ENCODE assay signal across 1 cellular context in the genomic region with DNA sequence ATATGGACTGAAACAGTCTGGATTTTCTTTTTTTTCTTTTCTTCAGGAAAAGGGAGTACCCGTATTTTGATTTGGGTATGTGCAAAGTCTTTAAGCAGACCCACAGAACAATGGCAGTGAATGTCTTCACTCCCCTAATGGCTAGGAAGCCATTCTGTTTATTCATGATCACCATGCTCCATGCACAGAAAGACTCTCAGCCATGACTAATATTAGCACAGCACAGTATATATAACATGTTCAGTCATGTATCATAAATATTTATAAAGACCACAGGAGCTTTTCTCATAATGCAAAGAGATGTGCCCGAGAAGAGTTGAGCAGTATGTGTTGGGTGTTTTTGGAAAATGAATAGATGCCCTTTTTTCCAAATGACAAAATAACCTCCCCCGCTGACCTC.
TF ChIP-seq lines count a peak whose summit lies in the region.

No MANE protein-coding gene starts in this region.

TF ChIP-seq in GM23338, 12 proteins besides CTCF, POLR2A, EP300 and RAD21 (continued from another document):
- TF ChIP-seq, protein P1, sequence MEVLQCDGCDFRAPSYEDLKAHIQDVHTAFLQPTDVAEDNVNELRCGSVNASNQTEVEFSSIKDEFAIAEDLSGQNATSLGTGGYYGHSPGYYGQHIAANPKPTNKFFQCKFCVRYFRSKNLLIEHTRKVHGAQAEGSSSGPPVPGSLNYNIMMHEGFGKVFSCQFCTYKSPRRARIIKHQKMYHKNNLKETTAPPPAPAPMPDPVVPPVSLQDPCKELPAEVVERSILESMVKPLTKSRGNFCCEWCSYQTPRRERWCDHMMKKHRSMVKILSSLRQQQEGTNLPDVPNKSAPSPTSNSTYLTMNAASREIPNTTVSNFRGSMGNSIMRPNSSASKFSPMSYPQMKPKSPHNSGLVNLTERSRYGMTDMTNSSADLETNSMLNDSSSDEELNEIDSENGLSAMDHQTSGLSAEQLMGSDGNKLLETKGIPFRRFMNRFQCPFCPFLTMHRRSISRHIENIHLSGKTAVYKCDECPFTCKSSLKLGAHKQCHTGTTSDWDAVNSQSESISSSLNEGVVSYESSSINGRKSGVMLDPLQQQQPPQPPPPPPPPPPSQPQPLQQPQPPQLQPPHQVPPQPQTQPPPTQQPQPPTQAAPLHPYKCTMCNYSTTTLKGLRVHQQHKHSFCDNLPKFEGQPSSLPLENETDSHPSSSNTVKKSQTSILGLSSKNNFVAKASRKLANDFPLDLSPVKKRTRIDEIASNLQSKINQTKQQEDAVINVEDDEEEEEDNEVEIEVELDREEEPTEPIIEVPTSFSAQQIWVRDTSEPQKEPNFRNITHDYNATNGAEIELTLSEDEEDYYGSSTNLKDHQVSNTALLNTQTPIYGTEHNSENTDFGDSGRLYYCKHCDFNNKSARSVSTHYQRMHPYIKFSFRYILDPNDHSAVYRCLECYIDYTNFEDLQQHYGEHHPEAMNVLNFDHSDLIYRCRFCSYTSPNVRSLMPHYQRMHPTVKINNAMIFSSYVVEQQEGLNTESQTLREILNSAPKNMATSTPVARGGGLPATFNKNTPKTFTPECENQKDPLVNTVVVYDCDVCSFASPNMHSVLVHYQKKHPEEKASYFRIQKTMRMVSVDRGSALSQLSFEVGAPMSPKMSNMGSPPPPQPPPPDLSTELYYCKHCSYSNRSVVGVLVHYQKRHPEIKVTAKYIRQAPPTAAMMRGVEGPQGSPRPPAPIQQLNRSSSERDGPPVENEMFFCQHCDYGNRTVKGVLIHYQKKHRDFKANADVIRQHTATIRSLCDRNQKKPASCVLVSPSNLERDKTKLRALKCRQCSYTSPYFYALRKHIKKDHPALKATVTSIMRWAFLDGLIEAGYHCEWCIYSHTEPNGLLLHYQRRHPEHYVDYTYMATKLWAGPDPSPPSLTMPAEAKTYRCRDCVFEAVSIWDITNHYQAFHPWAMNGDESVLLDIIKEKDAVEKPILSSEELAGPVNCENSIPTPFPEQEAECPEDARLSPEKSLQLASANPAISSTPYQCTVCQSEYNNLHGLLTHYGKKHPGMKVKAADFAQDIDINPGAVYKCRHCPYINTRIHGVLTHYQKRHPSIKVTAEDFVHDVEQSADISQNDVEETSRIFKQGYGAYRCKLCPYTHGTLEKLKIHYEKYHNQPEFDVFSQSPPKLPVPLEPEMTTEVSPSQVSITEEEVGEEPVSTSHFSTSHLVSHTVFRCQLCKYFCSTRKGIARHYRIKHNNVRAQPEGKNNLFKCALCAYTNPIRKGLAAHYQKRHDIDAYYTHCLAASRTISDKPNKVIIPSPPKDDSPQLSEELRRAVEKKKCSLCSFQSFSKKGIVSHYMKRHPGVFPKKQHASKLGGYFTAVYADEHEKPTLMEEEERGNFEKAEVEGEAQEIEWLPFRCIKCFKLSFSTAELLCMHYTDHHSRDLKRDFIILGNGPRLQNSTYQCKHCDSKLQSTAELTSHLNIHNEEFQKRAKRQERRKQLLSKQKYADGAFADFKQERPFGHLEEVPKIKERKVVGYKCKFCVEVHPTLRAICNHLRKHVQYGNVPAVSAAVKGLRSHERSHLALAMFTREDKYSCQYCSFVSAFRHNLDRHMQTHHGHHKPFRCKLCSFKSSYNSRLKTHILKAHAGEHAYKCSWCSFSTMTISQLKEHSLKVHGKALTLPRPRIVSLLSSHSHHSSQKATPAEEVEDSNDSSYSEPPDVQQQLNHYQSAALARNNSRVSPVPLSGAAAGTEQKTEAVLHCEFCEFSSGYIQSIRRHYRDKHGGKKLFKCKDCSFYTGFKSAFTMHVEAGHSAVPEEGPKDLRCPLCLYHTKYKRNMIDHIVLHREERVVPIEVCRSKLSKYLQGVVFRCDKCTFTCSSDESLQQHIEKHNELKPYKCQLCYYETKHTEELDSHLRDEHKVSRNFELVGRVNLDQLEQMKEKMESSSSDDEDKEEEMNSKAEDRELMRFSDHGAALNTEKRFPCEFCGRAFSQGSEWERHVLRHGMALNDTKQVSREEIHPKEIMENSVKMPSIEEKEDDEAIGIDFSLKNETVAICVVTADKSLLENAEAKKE (CRISPR knock-in tag; IDR thresholded peaks at IDR 0.05), result no peak
- TF ChIP-seq CREB1 (CRISPR knock-in tag; IDR thresholded peaks at IDR 0.05; ENCODE audit: low read depth), result no peak
- no peak for TF ChIP-seq POLR2AphosphoS5 (IDR thresholded peaks at IDR 0.05; ENCODE audit: low read depth)
- TF ChIP-seq, protein P2, sequence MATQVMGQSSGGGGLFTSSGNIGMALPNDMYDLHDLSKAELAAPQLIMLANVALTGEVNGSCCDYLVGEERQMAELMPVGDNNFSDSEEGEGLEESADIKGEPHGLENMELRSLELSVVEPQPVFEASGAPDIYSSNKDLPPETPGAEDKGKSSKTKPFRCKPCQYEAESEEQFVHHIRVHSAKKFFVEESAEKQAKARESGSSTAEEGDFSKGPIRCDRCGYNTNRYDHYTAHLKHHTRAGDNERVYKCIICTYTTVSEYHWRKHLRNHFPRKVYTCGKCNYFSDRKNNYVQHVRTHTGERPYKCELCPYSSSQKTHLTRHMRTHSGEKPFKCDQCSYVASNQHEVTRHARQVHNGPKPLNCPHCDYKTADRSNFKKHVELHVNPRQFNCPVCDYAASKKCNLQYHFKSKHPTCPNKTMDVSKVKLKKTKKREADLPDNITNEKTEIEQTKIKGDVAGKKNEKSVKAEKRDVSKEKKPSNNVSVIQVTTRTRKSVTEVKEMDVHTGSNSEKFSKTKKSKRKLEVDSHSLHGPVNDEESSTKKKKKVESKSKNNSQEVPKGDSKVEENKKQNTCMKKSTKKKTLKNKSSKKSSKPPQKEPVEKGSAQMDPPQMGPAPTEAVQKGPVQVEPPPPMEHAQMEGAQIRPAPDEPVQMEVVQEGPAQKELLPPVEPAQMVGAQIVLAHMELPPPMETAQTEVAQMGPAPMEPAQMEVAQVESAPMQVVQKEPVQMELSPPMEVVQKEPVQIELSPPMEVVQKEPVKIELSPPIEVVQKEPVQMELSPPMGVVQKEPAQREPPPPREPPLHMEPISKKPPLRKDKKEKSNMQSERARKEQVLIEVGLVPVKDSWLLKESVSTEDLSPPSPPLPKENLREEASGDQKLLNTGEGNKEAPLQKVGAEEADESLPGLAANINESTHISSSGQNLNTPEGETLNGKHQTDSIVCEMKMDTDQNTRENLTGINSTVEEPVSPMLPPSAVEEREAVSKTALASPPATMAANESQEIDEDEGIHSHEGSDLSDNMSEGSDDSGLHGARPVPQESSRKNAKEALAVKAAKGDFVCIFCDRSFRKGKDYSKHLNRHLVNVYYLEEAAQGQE (IDR thresholded peaks at IDR 0.05; ENCODE audit: unreplicated experiment), result no peak
- no peak for TF ChIP-seq NANOG (IDR thresholded peaks at IDR 0.05; ENCODE audit: borderline replicate concordance)
- no peak for TF ChIP-seq JUNB (IDR thresholded peaks at IDR 0.05; ENCODE audit: unreplicated experiment)
- TF ChIP-seq STAT1 (IDR thresholded peaks at IDR 0.05; ENCODE audit: unreplicated experiment), result no peak
- TF ChIP-seq, protein P3, sequence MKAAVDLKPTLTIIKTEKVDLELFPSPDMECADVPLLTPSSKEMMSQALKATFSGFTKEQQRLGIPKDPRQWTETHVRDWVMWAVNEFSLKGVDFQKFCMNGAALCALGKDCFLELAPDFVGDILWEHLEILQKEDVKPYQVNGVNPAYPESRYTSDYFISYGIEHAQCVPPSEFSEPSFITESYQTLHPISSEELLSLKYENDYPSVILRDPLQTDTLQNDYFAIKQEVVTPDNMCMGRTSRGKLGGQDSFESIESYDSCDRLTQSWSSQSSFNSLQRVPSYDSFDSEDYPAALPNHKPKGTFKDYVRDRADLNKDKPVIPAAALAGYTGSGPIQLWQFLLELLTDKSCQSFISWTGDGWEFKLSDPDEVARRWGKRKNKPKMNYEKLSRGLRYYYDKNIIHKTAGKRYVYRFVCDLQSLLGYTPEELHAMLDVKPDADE (IDR thresholded peaks at IDR 0.05), result no peak
- TF ChIP-seq ZNF114 (CRISPR knock-in tag; IDR thresholded peaks at IDR 0.05), result no peak
- no peak for TF ChIP-seq ZNF331 (CRISPR knock-in tag; IDR thresholded peaks at IDR 0.05; ENCODE audit: low read depth)
TF ChIP-seq in GM23338: peak in this region for 0.
